Comparison of ENCODE assay signal across 1 cellular context in the genomic region with DNA sequence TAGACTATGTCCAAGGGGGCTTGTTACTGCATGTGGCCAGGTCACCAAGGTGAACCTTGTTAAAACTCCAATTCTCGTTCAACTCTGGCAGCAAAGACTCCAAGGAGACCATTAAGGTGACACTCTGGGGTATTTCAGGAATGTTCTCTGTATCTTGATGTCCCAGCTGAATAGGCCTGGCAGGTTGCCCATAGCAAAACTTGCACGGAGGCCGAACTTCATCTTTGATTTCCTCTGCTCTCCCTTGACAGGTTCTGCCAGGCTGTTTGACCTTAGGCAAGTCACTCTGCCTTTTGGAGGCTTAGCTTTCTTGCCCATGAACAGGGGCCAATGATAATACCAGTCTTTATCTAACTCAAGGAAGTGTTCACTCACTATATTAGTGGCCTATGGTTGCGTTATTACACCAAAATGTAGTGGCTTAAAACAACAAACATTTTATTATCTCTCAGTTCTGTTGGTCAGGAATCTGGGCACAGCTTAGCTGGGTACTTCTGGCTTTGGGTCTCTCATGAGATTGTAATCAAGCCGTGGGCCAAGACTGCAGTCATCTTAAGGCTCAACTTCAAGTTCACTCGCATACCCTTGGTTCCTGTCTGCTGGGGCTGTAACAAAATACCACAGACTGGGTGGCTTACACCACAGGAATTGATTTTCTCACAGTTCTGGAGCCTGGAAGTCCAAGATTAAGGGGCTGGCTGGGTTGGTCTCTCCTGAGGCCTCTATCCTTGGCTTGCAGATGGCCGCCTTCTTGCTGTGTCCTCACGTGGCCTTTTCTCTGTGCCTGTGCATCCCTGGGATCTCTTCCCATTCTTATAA.
TF ChIP-seq lines count a peak whose summit lies in the region.

No MANE protein-coding gene starts in this region.

TF ChIP-seq in A549, 52 proteins besides CTCF, POLR2A, EP300 and RAD21 (continued from another document):
- TF ChIP-seq, protein P1, sequence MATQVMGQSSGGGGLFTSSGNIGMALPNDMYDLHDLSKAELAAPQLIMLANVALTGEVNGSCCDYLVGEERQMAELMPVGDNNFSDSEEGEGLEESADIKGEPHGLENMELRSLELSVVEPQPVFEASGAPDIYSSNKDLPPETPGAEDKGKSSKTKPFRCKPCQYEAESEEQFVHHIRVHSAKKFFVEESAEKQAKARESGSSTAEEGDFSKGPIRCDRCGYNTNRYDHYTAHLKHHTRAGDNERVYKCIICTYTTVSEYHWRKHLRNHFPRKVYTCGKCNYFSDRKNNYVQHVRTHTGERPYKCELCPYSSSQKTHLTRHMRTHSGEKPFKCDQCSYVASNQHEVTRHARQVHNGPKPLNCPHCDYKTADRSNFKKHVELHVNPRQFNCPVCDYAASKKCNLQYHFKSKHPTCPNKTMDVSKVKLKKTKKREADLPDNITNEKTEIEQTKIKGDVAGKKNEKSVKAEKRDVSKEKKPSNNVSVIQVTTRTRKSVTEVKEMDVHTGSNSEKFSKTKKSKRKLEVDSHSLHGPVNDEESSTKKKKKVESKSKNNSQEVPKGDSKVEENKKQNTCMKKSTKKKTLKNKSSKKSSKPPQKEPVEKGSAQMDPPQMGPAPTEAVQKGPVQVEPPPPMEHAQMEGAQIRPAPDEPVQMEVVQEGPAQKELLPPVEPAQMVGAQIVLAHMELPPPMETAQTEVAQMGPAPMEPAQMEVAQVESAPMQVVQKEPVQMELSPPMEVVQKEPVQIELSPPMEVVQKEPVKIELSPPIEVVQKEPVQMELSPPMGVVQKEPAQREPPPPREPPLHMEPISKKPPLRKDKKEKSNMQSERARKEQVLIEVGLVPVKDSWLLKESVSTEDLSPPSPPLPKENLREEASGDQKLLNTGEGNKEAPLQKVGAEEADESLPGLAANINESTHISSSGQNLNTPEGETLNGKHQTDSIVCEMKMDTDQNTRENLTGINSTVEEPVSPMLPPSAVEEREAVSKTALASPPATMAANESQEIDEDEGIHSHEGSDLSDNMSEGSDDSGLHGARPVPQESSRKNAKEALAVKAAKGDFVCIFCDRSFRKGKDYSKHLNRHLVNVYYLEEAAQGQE (IDR thresholded peaks at IDR 0.05) = no peak
- no peak for TF ChIP-seq SREBF2 (IDR thresholded peaks at IDR 0.05)
- TF ChIP-seq CEBPB (IDR thresholded peaks at IDR 0.05) = no peak
- no peak for TF ChIP-seq TP53 (CRISPR knock-in tag; IDR thresholded peaks at IDR 0.05)
- TF ChIP-seq, protein P2, sequence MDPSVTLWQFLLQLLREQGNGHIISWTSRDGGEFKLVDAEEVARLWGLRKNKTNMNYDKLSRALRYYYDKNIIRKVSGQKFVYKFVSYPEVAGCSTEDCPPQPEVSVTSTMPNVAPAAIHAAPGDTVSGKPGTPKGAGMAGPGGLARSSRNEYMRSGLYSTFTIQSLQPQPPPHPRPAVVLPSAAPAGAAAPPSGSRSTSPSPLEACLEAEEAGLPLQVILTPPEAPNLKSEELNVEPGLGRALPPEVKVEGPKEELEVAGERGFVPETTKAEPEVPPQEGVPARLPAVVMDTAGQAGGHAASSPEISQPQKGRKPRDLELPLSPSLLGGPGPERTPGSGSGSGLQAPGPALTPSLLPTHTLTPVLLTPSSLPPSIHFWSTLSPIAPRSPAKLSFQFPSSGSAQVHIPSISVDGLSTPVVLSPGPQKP (IDR thresholded peaks at IDR 0.05; ENCODE audit: low read depth, low read length) = no peak
- no peak for TF ChIP-seq NR3C1 (IDR thresholded peaks at IDR 0.05)
- TF ChIP-seq PBX3 (IDR thresholded peaks at IDR 0.05) = no peak
